ENCODE assay signal across 11 cellular contexts in the genomic region with DNA sequence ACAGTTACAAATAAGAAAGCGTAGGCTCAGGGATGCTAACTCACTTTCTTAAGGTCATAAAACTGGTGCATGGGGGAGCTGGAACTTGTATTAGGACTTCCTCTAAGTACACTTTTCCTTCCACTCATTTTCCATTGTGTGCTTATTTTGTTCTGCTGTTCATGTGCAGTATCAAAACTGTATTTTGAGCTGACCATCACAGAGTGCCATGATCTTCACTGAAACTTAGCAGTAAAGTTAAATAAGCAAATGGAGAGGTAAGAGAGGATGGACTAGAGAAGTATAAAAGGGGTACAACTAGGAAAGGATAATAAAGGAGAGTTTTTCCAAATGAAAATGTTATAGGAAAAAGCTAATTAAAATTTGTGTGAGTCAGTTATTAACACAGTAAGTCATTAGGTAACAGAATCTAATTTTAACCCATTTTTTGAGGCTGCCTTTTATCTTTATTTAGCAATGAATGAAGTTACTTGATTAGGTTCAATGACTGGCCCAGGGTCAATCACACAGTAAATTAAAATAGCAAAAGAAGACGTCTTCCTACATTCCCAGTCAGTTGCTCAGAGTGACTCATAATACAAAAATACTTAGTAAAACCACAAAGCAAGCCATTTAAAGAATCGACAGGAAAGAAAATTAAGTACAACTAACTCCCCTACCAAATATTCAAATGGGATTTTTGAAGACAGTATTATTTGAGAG.
DNase-seq lines count a peak whose midpoint lies in the region; ATAC-seq, FAIRE-seq and TF ChIP-seq lines count a peak whose summit lies in the region.
"Had no signal": no experiment of that assay in that cellular context is flagged by ENCODE, and none has a peak within 500 bp of the region (broad histone marks: within the 10 kb centered on the region; RNA-seq: fewer than 3 reads in every experiment).

No MANE protein-coding gene starts in this region.

- POLR2A ChIA-PET in SK-N-SH (lab: Yijun Ruan, JAX) = no interaction called here

- CTCF ChIA-PET in SK-N-SH (lab: Yijun Ruan, JAX) = interaction anchor here (1.2 kb wide), 1 partner anchor 252 kb away, joined by 4 read pairs; no protein-coding TSS in a partner anchor

- peak overlapping the region; percentile 92 to 95 for H3K27ac ChIP-seq in SK-N-SH (ENCODE audit: low read depth in 2 of 2, low read length in 1 of 2)

- no peaks in the 10 kb centered on the region for H3K27me3 ChIP-seq in SK-N-SH (ENCODE audit: insufficient read depth)
- H3K27me3 ChIP-seq: MG63 had no signal

- no peak for TF ChIP-seq CTCF in SK-N-SH (IDR thresholded peaks at IDR 0.05)

- H3K79me2 ChIP-seq in SK-N-SH (ENCODE audit: insufficient read depth) = peaks cover 40% of the 10 kb centered on the region

- H3K9me2 ChIP-seq in SK-N-SH = no peaks in the 10 kb centered on the region

- WGBS in SK-N-SH (ENCODE audit: low lambda C conversion rate) = 34% methylated on average over 3 of the region's 3 CpGs

- 0 out of 2 replicates have a peak, but pooled peaks cover 9% of the 10 kb centered on the region for H3K9me3 ChIP-seq in SK-N-SH

- ATAC-seq in left cardiac atrium = peak; percentile 50 to 83
- ATAC-seq in left ventricle myocardium superior = no peak
- no peak for ATAC-seq in HG03521 (IDR thresholded peaks at IDR 0.05; ENCODE audit: unreplicated experiment)
- ATAC-seq in GM19452 (IDR thresholded peaks at IDR 0.05; ENCODE audit: unreplicated experiment) = no peak

- peak; percentile 45 to 95; a peak in 3 of 4 replicates for TF ChIP-seq EP300 in SK-N-SH (IDR thresholded peaks at IDR 0.05; ENCODE audit: borderline replicate concordance in 1 of 2, low read depth in 1 of 2, low read length in 1 of 2)

- FAIRE-seq in urothelium cell line (lab: Jason Lieb, UNC) = peak; percentile 44

- intact Hi-C loops in left cardiac atrium (cut with DNase I) (no loop called here), left ventricle myocardium superior (cut with micrococcal nuclease) (no loop called here)

- peak overlapping the region; percentile 60; the same call in 1 of the 2 replicates for H3K4me2 ChIP-seq in SK-N-SH

- peak overlapping the region in 1 of 2 experiments; percentile 33; a peak in 1 of 4 replicates for H3K4me3 ChIP-seq in SK-N-SH (ENCODE audit: low read depth in 2 of 2, low read length in 1 of 2)
- H3K4me3 ChIP-seq: MG63 had no signal

- H3K9ac ChIP-seq in SK-N-SH = peak overlapping the region; percentile 57; the same call in 1 of the 2 replicates

- DNase-seq in left cardiac atrium = no peak
- DNase-seq in left ventricle myocardium superior = no peak
- no peak for DNase-seq in SK-N-SH
- DNase-seq in fibroblast of gingiva (ENCODE audit: low read depth) = peak; percentile 65
- peak; percentile 57 for DNase-seq in urothelium cell line (ENCODE audit: low spot score)
- no peak for DNase-seq in NCI-H2171 treated with DMSO at 0.1 percent for 48 hours (lab: John Stamatoyannopoulos, UW)
- DNase-seq: activated CD4-positive, alpha-beta T cell treated with anti-CD3 and anti-CD28 coated beads for 1 hour; DMS79 treated with DMSO at 0.1 percent for 48 hours; MG63 had no signal

- H4K20me1 ChIP-seq in SK-N-SH (ENCODE audit: insufficient read depth) = no peaks in the 10 kb centered on the region

- peaks cover 8 to 21% of the 10 kb centered on the region in 2 experiments; a peak in 3 of 4 replicates for H3K4me1 ChIP-seq in SK-N-SH (ENCODE audit: control insufficient read depth in 1 of 2, insufficient read depth in 2 of 2, low read depth in 1 of 2, low read length in 1 of 2)

- peaks cover 20% of the 10 kb centered on the region for H3F3A ChIP-seq in SK-N-SH (replicated peaks; ENCODE audit: insufficient read depth)

- no peak overlapping the region for H2AFZ ChIP-seq in SK-N-SH (ENCODE audit: low read depth)

- no peak for TF ChIP-seq RAD21 in SK-N-SH (IDR thresholded peaks at IDR 0.05; ENCODE audit: low read length)

- H3K36me3 ChIP-seq in SK-N-SH (replicated peaks in 1 of 2; ENCODE audit: control insufficient read depth in 1 of 2, insufficient read depth in 2 of 2, low read length in 1 of 2) = peaks cover 0 to 10% of the 10 kb centered on the region in 2 experiments
- H3K36me3 ChIP-seq: MG63 had no signal

TF ChIP-seq in SK-N-SH, 30 proteins besides CTCF, POLR2A, EP300 and RAD21 (continues in another document):
- TF ChIP-seq POLR2AphosphoS5 (IDR thresholded peaks at IDR 0.05; ENCODE audit: low read depth, low read length) = peak; percentile 74; the same call in 1 of the 2 replicates
- peak; percentile 77 for TF ChIP-seq NFIC (IDR thresholded peaks at IDR 0.05; ENCODE audit: borderline replicate concordance)
- no peak for TF ChIP-seq FOXJ3 (CRISPR knock-in tag; IDR thresholded peaks at IDR 0.05)
- peak; percentile 88 for TF ChIP-seq PBX3 (IDR thresholded peaks at IDR 0.05)
- no peak for TF ChIP-seq RCOR1 (IDR thresholded peaks at IDR 0.05; ENCODE audit: low read length)
- TF ChIP-seq RXRA (IDR thresholded peaks at IDR 0.05; ENCODE audit: borderline replicate concordance, low read depth) = peak; percentile 86; the same call in 1 of the 2 replicates
- no peak for TF ChIP-seq MXI1 (IDR thresholded peaks at IDR 0.05; ENCODE audit: low read depth, low read length)
- TF ChIP-seq ZBTB33 (IDR thresholded peaks at IDR 0.05; ENCODE audit: borderline replicate concordance, low read depth) = peak; percentile 25; the same call in 1 of the 2 replicates
- TF ChIP-seq CHD2 (IDR thresholded peaks at IDR 0.05; ENCODE audit: low read length, partially characterized antibody) = no peak
- TF ChIP-seq JUND (IDR thresholded peaks at IDR 0.05) = peak; percentile 98
- TF ChIP-seq TCF12 (IDR thresholded peaks at IDR 0.05) = peak; percentile 91
- no peak for TF ChIP-seq NRF1 (IDR thresholded peaks at IDR 0.05; ENCODE audit: low read depth, low read length)
- TF ChIP-seq TAF1 (IDR thresholded peaks at IDR 0.05; ENCODE audit: borderline replicate concordance, low read depth, low read length) = no peak
- TF ChIP-seq TEAD4 (IDR thresholded peaks at IDR 0.05; ENCODE audit: borderline replicate concordance, insufficient read depth) = peak; percentile 91
- TF ChIP-seq EZH2phosphoT487 (IDR thresholded peaks at IDR 0.05; ENCODE audit: borderline replicate concordance, low read depth) = no peak
- TF ChIP-seq MEF2A (IDR thresholded peaks at IDR 0.05; ENCODE audit: borderline replicate concordance, low read depth) = peak; percentile 99
- peak; percentile 49; the same call in 1 of the 2 replicates for TF ChIP-seq ELF1 (IDR thresholded peaks at IDR 0.05)
- no peak for TF ChIP-seq RFX5 (IDR thresholded peaks at IDR 0.05; ENCODE audit: low read length)
- TF ChIP-seq, protein P1, sequence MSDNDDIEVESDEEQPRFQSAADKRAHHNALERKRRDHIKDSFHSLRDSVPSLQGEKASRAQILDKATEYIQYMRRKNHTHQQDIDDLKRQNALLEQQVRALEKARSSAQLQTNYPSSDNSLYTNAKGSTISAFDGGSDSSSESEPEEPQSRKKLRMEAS (IDR thresholded peaks at IDR 0.05; ENCODE audit: low read depth) = peak; percentile 48; the same call in 1 of the 2 replicates
- TF ChIP-seq GATA2 (CRISPR knock-in tag; IDR thresholded peaks at IDR 0.05) = no peak
- TF ChIP-seq, protein P2, sequence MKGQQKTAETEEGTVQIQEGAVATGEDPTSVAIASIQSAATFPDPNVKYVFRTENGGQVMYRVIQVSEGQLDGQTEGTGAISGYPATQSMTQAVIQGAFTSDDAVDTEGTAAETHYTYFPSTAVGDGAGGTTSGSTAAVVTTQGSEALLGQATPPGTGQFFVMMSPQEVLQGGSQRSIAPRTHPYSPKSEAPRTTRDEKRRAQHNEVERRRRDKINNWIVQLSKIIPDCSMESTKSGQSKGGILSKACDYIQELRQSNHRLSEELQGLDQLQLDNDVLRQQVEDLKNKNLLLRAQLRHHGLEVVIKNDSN (IDR thresholded peaks at IDR 0.05; ENCODE audit: borderline replicate concordance, low read depth) = no peak
- 0 out of 2 replicates have a peak, but pooled peaks have one; percentile 35 for TF ChIP-seq SIN3A (IDR thresholded peaks at IDR 0.05; ENCODE audit: borderline replicate concordance, low read depth, low read length)
- no peak for TF ChIP-seq IRF3 (IDR thresholded peaks at IDR 0.05; ENCODE audit: low read depth, low read length)

Comparison
In these comparisons a context has a peak if more than half of its experiments do, and no peak if none do; other contexts are left out.
1. ATAC-seq: peak in left cardiac atrium (2 of 2); none in left ventricle myocardium superior (single experiment), HG03521 (single experiment) and GM19452 (single experiment).
2. DNase-seq: peak in fibroblast of gingiva (single experiment) and urothelium cell line (single experiment); none in left cardiac atrium (single experiment), left ventricle myocardium superior (single experiment), SK-N-SH (single experiment) and NCI-H2171 treated with DMSO at 0.1 percent for 48 hours (single experiment).